9 cellular contexts compared by ENCODE assay signal in genomic region chr16:30458561-30459394, GRCh38. TPM values are rescaled to one million over a fixed set of nuclear protein-coding genes. Genes with fewer than 3 reads are reported as not detected.
DNase-seq lines count a peak whose midpoint lies in the region; ATAC-seq, FAIRE-seq and TF ChIP-seq lines count a peak whose summit lies in the region.
"Had no signal": no experiment of that assay in that cellular context is flagged by ENCODE, and none has a peak within 500 bp of the region (broad histone marks: within the 10 kb centered on the region; RNA-seq: fewer than 3 reads in every experiment).

No MANE protein-coding gene starts in this region.

- no peak for TF ChIP-seq POLR2A in breast epithelium (IDR thresholded peaks at IDR 0.05)

- H3K9ac ChIP-seq in kidney (ENCODE audit: low read length in 2 of 2), result no peak overlapping the region

- peak overlapping the region; percentile 61 for H3K27ac ChIP-seq in CD4-positive, alpha-beta T cell (ENCODE audit: low read depth, low read length)
- H3K27ac ChIP-seq in kidney (ENCODE audit: low read depth in 2 of 2, low read length in 2 of 2) (no peak overlapping the region), breast epithelium (no peak overlapping the region)
- H3K27ac ChIP-seq: cardiac muscle cell had no signal

- peaks cover 55% of the 10 kb centered on the region for H3K4me1 Mint-ChIP-seq in CD4-positive, alpha-beta T cell (ENCODE audit: low read depth)
- peaks cover 67% of the 10 kb centered on the region for H3K4me1 Mint-ChIP-seq in activated CD8-positive, alpha-beta T cell treated with anti-CD3 and anti-CD28 coated beads for 36 hours (ENCODE audit: low read depth)

- H3K27ac Mint-ChIP-seq in CD4-positive, alpha-beta T cell, result peak overlapping the region; percentile 91
- H3K27ac Mint-ChIP-seq in activated CD8-positive, alpha-beta T cell treated with anti-CD3 and anti-CD28 coated beads for 36 hours, result peak overlapping the region; percentile 98

- CTCF ChIA-PET in CD4-positive, alpha-beta T cell (lab: Charles Lee), result interaction anchor here (1.1 to 2.1 kb wide), 3 partner anchors 9 to 49 kb away, joined by 4 to 13 read pairs (median 6); partner anchors contain the start of gene ITGAL
- CTCF ChIA-PET in activated CD8-positive, alpha-beta T cell treated with anti-CD3 and anti-CD28 coated beads for 36 hours (lab: Charles Lee), result interaction anchor here (0.8 to 4.7 kb wide), 8 partner anchors 8 to 76 kb away, joined by 3 to 55 read pairs (median 8); partner anchors contain the start of genes DCTPP1, ITGAL, SEPHS2 and ZNF747

- H3K9me3 Mint-ChIP-seq in CD4-positive, alpha-beta T cell, result no peaks in the 10 kb centered on the region
- no peaks in the 10 kb centered on the region for H3K9me3 Mint-ChIP-seq in activated CD8-positive, alpha-beta T cell treated with anti-CD3 and anti-CD28 coated beads for 36 hours

- H3K36me3 ChIP-seq in kidney (ENCODE audit: control insufficient read depth in 1 of 2, insufficient read depth in 2 of 2, low read length in 2 of 2) (no peaks in the 10 kb centered on the region), breast epithelium (no peaks in the 10 kb centered on the region)
- H3K36me3 ChIP-seq: cardiac muscle cell had no signal

- TF ChIP-seq CTCF in CD4-positive, alpha-beta T cell (IDR thresholded peaks at IDR 0.05), result no peak
- TF ChIP-seq CTCF in activated CD8-positive, alpha-beta T cell treated with anti-CD3 and anti-CD28 coated beads for 36 hours (IDR thresholded peaks at IDR 0.05), result no peak
- TF ChIP-seq CTCF in kidney (IDR thresholded peaks at IDR 0.05; ENCODE audit: borderline replicate concordance, extremely low read depth, insufficient read depth), result no peak
- no peak for TF ChIP-seq CTCF in breast epithelium (IDR thresholded peaks at IDR 0.05)

- POLR2A ChIA-PET in CD4-positive, alpha-beta T cell (lab: Charles Lee), result interaction anchor here (0.7 to 7.9 kb wide), 26 partner anchors 9 to 713 kb away, joined by 3 to 170 read pairs (median 5); partner anchors contain the start of genes CORO1A, DCTPP1, FBRS and ITGAL
- POLR2A ChIA-PET in activated CD8-positive, alpha-beta T cell treated with anti-CD3 and anti-CD28 coated beads for 36 hours (lab: Charles Lee), result interaction anchor here (1.0 to 13.6 kb wide), 18 partner anchors 10 to 200 kb away, joined by 3 to 280 read pairs (median 4); partner anchors contain the start of genes FBRS, ITGAL and SEPHS2

- intact Hi-C loops in CD4-positive, alpha-beta T cell (cut with DNase I, micrococcal nuclease), result loop anchor here in 1 of 2 experiments (2.0 kb wide), 1 partner anchor 14 kb away; the partner anchor contains the start of gene ITGAL
- intact Hi-C loops in activated CD8-positive, alpha-beta T cell treated with anti-CD3 and anti-CD28 coated beads for 36 hours (cut with micrococcal nuclease), result loop anchor here (1.0 kb wide), 1 partner anchor 13 kb away; no protein-coding TSS in a partner anchor
- intact Hi-C loops in kidney (cut with DNase I) (loop anchor here (10.0 kb wide), 1 partner anchor 56 kb away; no protein-coding TSS in a partner anchor), breast epithelium (cut with DNase I; ENCODE audit: low total_unique reads) (no loop called here)

- no peaks in the 10 kb centered on the region for H3K27me3 ChIP-seq in CD4-positive, alpha-beta T cell (ENCODE audit: control insufficient read depth, insufficient read depth, low read length)
- no peaks in the 10 kb centered on the region for H3K27me3 ChIP-seq in breast epithelium
- H3K27me3 ChIP-seq: cardiac muscle cell had no signal

- peak overlapping the region; percentile 60 for H3K4me3 Mint-ChIP-seq in CD4-positive, alpha-beta T cell
- H3K4me3 Mint-ChIP-seq in activated CD8-positive, alpha-beta T cell treated with anti-CD3 and anti-CD28 coated beads for 36 hours, result peak overlapping the region; percentile 62

- FAIRE-seq in kidney (lab: Jason Lieb, UNC), result no peak
- FAIRE-seq in urothelium cell line (lab: Jason Lieb, UNC), result no peak

- peak; percentile 94 for ATAC-seq in CD4-positive, alpha-beta T cell (ENCODE audit: poor library complexity)
- peak; percentile 78 for ATAC-seq in GM21390 (IDR thresholded peaks at IDR 0.05; ENCODE audit: unreplicated experiment)
- peak; percentile 95 for ATAC-seq in activated CD8-positive, alpha-beta T cell treated with anti-CD3 and anti-CD28 coated beads for 36 hours

- H3K36me3 Mint-ChIP-seq in CD4-positive, alpha-beta T cell (ENCODE audit: low read depth), result no peaks in the 10 kb centered on the region
- H3K36me3 Mint-ChIP-seq in activated CD8-positive, alpha-beta T cell treated with anti-CD3 and anti-CD28 coated beads for 36 hours (ENCODE audit: low read depth), result peaks cover 2% of the 10 kb centered on the region

- H3K4me1 ChIP-seq in kidney (ENCODE audit: control insufficient read depth in 1 of 2, insufficient read depth in 1 of 2, low read depth in 1 of 2, low read length in 2 of 2), result no peaks in the 10 kb centered on the region
- H3K4me1 ChIP-seq in breast epithelium, result no peaks in the 10 kb centered on the region

- peak overlapping the region; percentile 17 for H3K4me3 ChIP-seq in Jurkat, Clone E6-1 (ENCODE audit: low read length)
- H3K4me3 ChIP-seq in kidney (ENCODE audit: low read length in 2 of 2) (no peak overlapping the region), breast epithelium (no peak overlapping the region)
- H3K4me3 ChIP-seq: cardiac muscle cell had no signal

- no peaks in the 10 kb centered on the region for H3K9me3 ChIP-seq in CD4-positive, alpha-beta T cell (ENCODE audit: control insufficient read depth, low read length)
- H3K9me3 ChIP-seq in kidney (ENCODE audit: control insufficient read depth in 1 of 2, low read length in 2 of 2) (no peaks in the 10 kb centered on the region), breast epithelium (no peaks in the 10 kb centered on the region)

- no peaks in the 10 kb centered on the region for H3K27me3 Mint-ChIP-seq in CD4-positive, alpha-beta T cell
- H3K27me3 Mint-ChIP-seq in activated CD8-positive, alpha-beta T cell treated with anti-CD3 and anti-CD28 coated beads for 36 hours, result no peaks in the 10 kb centered on the region

- peak in 9 of 10 experiments; percentile 49 to 81 (median 70) for DNase-seq in CD4-positive, alpha-beta T cell
- DNase-seq in Jurkat, Clone E6-1 (ENCODE audit: low read depth, low spot score), result peak; percentile 99
- peak; percentile 97 for DNase-seq in activated CD8-positive, alpha-beta T cell treated with anti-CD3 and anti-CD28 coated beads for 36 hours
- DNase-seq in kidney (peak; percentile 76), urothelium cell line (ENCODE audit: low spot score) (no peak), breast epithelium (ENCODE audit: low spot score in 2 of 2) (no peak)
- DNase-seq in stimulated activated naive CD4-positive, alpha-beta T cell (lab: John Stamatoyannopoulos, UW), result peak in 5 of 6 experiments; percentile 31 to 60 (median 47)

RNA-seq across cellular contexts. Expression of gene SEPHS2, which starts 13.1 kb away (rescaled TPM):
- total RNA-seq in CD4-positive, alpha-beta T cell, result 10 to 100 TPM; 25.4 to 25.9 TPM
- 43.0 TPM for polyA plus RNA-seq in Jurkat, Clone E6-1 (2012; ENCODE audit: insufficient read depth, insufficient read length)
- total RNA-seq in activated CD8-positive, alpha-beta T cell treated with anti-CD3 and anti-CD28 coated beads for 36 hours, result 10 to 100 TPM; 51.8 to 54.0 TPM
- 82.3 TPM for total RNA-seq in kidney
- polyA plus RNA-seq in kidney (ENCODE audit: insufficient read depth, low read depth, low replicate concordance), result 137 TPM
- total RNA-seq in breast epithelium, result 10 to 100 TPM; 28.8 to 44.5 (median 40.6) TPM

RNA-seq across cellular contexts. Expression of gene ITGAL, which starts 13.8 kb away (rescaled TPM):
- 100 to 1,000 TPM; 186 to 187 TPM for total RNA-seq in CD4-positive, alpha-beta T cell
- 48.4 TPM for polyA plus RNA-seq in Jurkat, Clone E6-1 (2012; ENCODE audit: insufficient read depth, insufficient read length)
- 100 to 1,000 TPM; 274 to 285 TPM for total RNA-seq in activated CD8-positive, alpha-beta T cell treated with anti-CD3 and anti-CD28 coated beads for 36 hours
- total RNA-seq in kidney (19.6 TPM), breast epithelium (1 to 10 TPM; 2.3 to 5.7 (median 2.4) TPM)
- polyA plus RNA-seq in kidney (ENCODE audit: insufficient read depth, low read depth, low replicate concordance), result 0.56 TPM
- total RNA-seq: cardiac muscle cell had no signal
- polyA plus RNA-seq: cardiac muscle cell had no signal

RNA-seq across cellular contexts. Expression of gene DCTPP1, which starts 28.9 kb away (rescaled TPM):
- total RNA-seq in CD4-positive, alpha-beta T cell, result 1 to 10 TPM; 5.4 to 6.5 TPM
- polyA plus RNA-seq in Jurkat, Clone E6-1 (2012; ENCODE audit: insufficient read depth, insufficient read length), result 107 TPM
- total RNA-seq in activated CD8-positive, alpha-beta T cell treated with anti-CD3 and anti-CD28 coated beads for 36 hours, result 100 to 1,000 TPM in 1 of 2 experiments, 10 to 100 TPM in 1; 98.4 to 105 TPM
- total RNA-seq in kidney, result 39.1 TPM
- 64.7 TPM for polyA plus RNA-seq in kidney (ENCODE audit: insufficient read depth, low read depth, low replicate concordance)
- total RNA-seq in breast epithelium, result 10 to 100 TPM; 11.2 to 25.6 (median 20.1) TPM

RNA-seq across cellular contexts. Expression of gene ZNF771, which starts 51.4 kb away (rescaled TPM):
- 1 to 10 TPM in 1 of 2 experiments, under 1 TPM in 1; 0.80 to 1.2 TPM for total RNA-seq in CD4-positive, alpha-beta T cell
- 7.0 TPM for polyA plus RNA-seq in Jurkat, Clone E6-1 (2012; ENCODE audit: insufficient read depth, insufficient read length)
- 1 to 10 TPM; 5.4 to 6.6 TPM for total RNA-seq in activated CD8-positive, alpha-beta T cell treated with anti-CD3 and anti-CD28 coated beads for 36 hours
- total RNA-seq in kidney (7.8 TPM), breast epithelium (10 to 100 TPM; 21.1 to 29.2 (median 22.2) TPM)
- 14.8 TPM for polyA plus RNA-seq in kidney (ENCODE audit: insufficient read depth, low read depth, low replicate concordance)

Comparison
In these comparisons a context has a peak if more than half of its experiments do, and no peak if none do; other contexts are left out.
1. DNase-seq: peak in CD4-positive, alpha-beta T cell (9 of 10), Jurkat, Clone E6-1 (single experiment), activated CD8-positive, alpha-beta T cell treated with anti-CD3 and anti-CD28 coated beads for 36 hours (single experiment), kidney (single experiment) and stimulated activated naive CD4-positive, alpha-beta T cell (5 of 6); none in urothelium cell line (single experiment) and breast epithelium (0 of 2).
2. Peak in every context shown above with its lines, with median percentiles within 50 percentile points of each other: ATAC-seq.